ENCODE assay signal across 17 cellular contexts in genomic region chr5:36666986-36667385, GRCh38.
DNase-seq lines count a peak whose midpoint lies in the region; FAIRE-seq and TF ChIP-seq lines count a peak whose summit lies in the region.
"Had no signal": no experiment of that assay in that cellular context is flagged by ENCODE, and none has a peak within 500 bp of the region (broad histone marks: within the 10 kb centered on the region; RNA-seq: fewer than 3 reads in every experiment).

No MANE protein-coding gene starts in this region.

- H3K4me2 ChIP-seq in astrocyte (ENCODE audit: low read length): no peak overlapping the region

- DNase-seq in astrocyte (ENCODE audit: low read depth) (no peak), thyroid gland (peak; percentile 29 to 38), small intestine (no peak), Kasumi-1 (lab: John Stamatoyannopoulos, UW) (no peak), NCI-H2227 (lab: John Stamatoyannopoulos, UW; ENCODE audit: unreplicated experiment) (no peak)
- DNase-seq: ACHN; AML-193; HCEC 1CT; KBM-7; NCI-H146; NCI-H2107; NCI-H69; NK-92 treated with Interleukin-12 subunit alpha and Interleukin-12 subunit beta, amount 100 ng/mL, for 24 hours had no signal

- no peaks in the 10 kb centered on the region for H4K20me1 ChIP-seq in astrocyte (ENCODE audit: insufficient read depth, low read length)

- intact Hi-C loops in thyroid gland (cut with DNase I): no loop called here

- H3K9ac ChIP-seq in astrocyte (ENCODE audit: low read length): no peak overlapping the region

- H3K4me3 ChIP-seq in HEK293 (ENCODE audit: low read depth, low read length) (no peak overlapping the region), astrocyte (ENCODE audit: insufficient read depth, low read depth, low read length) (no peak overlapping the region), mesodermal cell (ENCODE audit: extremely low read depth, insufficient read depth, low read length, poor library complexity, severe bottlenecking) (no peak overlapping the region), thyroid gland (replicated peaks in 1 of 3) (no peak overlapping the region), small intestine (ENCODE audit: low read depth in 1 of 2, low read length in 2 of 2) (no peak overlapping the region)
- H3K4me3 ChIP-seq: SJSA1 had no signal

- H3K27me3 ChIP-seq in astrocyte (ENCODE audit: insufficient read depth, low read length) (no peaks in the 10 kb centered on the region), thyroid gland (no peaks in the 10 kb centered on the region), small intestine (ENCODE audit: control insufficient read depth in 2 of 2, insufficient read depth in 2 of 2, low read length in 2 of 2) (no peaks in the 10 kb centered on the region)
- H3K27me3 ChIP-seq: SJSA1 had no signal

- no peak overlapping the region for H2AFZ ChIP-seq in astrocyte (ENCODE audit: low read depth, low read length)

- H3K9me3 ChIP-seq in HEK293 (ENCODE audit: control insufficient read depth, insufficient read depth, low read depth, low read length) (no peaks in the 10 kb centered on the region), astrocyte (ENCODE audit: insufficient read depth, low read depth, low read length) (no peaks in the 10 kb centered on the region), mesodermal cell (ENCODE audit: control insufficient read depth, low read length) (no peaks in the 10 kb centered on the region), thyroid gland (no peaks in the 10 kb centered on the region), small intestine (ENCODE audit: control insufficient read depth, low read depth) (no peaks in the 10 kb centered on the region)
- H3K9me3 ChIP-seq: SJSA1 had no signal

- CTCF ChIA-PET in HEK293 (lab: Yijun Ruan, JAX): interaction anchor here (0.6 to 0.7 kb wide), 3 partner anchors 20 to 72 kb away, joined by 3 to 6 read pairs (median 4); no protein-coding TSS in a partner anchor

- FAIRE-seq in astrocyte (lab: Jason Lieb, UNC) (peak; percentile 52), small intestine (lab: Jason Lieb, UNC) (no peak)

- no CpG with 5 or more reads among the region's 1 CpG for WGBS in mesodermal cell (ENCODE audit: insufficient coverage in 2 of 2), 2 experiments
- 10 to 19% methylated on average over 1 of the region's 1 CpG for WGBS in thyroid gland, 2 donors
- WGBS in small intestine, 3 donors: 52 to 63% (median 60%) methylated on average over 1 of the region's 1 CpG

- H3K36me3 ChIP-seq in HEK293 (ENCODE audit: control insufficient read depth in 2 of 2, insufficient read depth in 1 of 2, low read length in 2 of 2): peaks cover 0 to 4% of the 10 kb centered on the region in 2 experiments; a peak in 1 of 3 replicates
- H3K36me3 ChIP-seq in astrocyte (ENCODE audit: insufficient read depth, low read length): no peaks in the 10 kb centered on the region
- H3K36me3 ChIP-seq in mesodermal cell (ENCODE audit: control insufficient read depth, insufficient read depth, low read length): peaks cover 11% of the 10 kb centered on the region
- no peaks in the 10 kb centered on the region for H3K36me3 ChIP-seq in thyroid gland
- no peaks in the 10 kb centered on the region for H3K36me3 ChIP-seq in small intestine (ENCODE audit: control insufficient read depth in 2 of 2, insufficient read depth in 2 of 2, low read length in 2 of 2)

- no peak for TF ChIP-seq POLR2A in thyroid gland (IDR thresholded peaks at IDR 0.05)

- H3K36me3 Mint-ChIP-seq in astrocyte (ENCODE audit: low read depth, unreplicated experiment): peaks cover 7% of the 10 kb centered on the region

- peak overlapping the region; percentile 7 for H3K27ac Mint-ChIP-seq in astrocyte (ENCODE audit: unreplicated experiment)
- H3K27ac Mint-ChIP-seq: CD14-positive monocyte had no signal

- H3K4me3 Mint-ChIP-seq in astrocyte (ENCODE audit: unreplicated experiment): no peak overlapping the region
- H3K4me3 Mint-ChIP-seq: CD14-positive monocyte had no signal

- H3K79me2 ChIP-seq in astrocyte (ENCODE audit: insufficient read depth, low read length): no peaks in the 10 kb centered on the region

- H3K4me1 Mint-ChIP-seq in astrocyte (ENCODE audit: low read depth, unreplicated experiment): peaks cover 32% of the 10 kb centered on the region

- no peaks in the 10 kb centered on the region for H3K9me3 Mint-ChIP-seq in astrocyte (ENCODE audit: unreplicated experiment)

- H3K27ac ChIP-seq in HEK293 (ENCODE audit: extremely low read depth, low read depth, low read length) (no peak overlapping the region), astrocyte (ENCODE audit: low read depth, low read length) (no peak overlapping the region), mesodermal cell (ENCODE audit: low read depth, low read length, severe bottlenecking) (peak overlapping the region; percentile 58), thyroid gland (no peak overlapping the region), small intestine (ENCODE audit: low read depth in 1 of 2, low read length in 1 of 2) (no peak overlapping the region)
- H3K27ac ChIP-seq: SJSA1 had no signal

- POLR2A ChIA-PET in HEK293 (lab: Yijun Ruan, JAX): no interaction called here

- no peak for TF ChIP-seq CTCF in HEK293 (tag by site-specific recombination; IDR thresholded peaks at IDR 0.05)
- TF ChIP-seq CTCF in astrocyte (IDR thresholded peaks at IDR 0.05; ENCODE audit: insufficient read depth, low read depth, low read length): no peak
- TF ChIP-seq CTCF in thyroid gland (IDR thresholded peaks at IDR 0.05): no peak

- H3K27me3 Mint-ChIP-seq in astrocyte (ENCODE audit: low read depth, unreplicated experiment): no peaks in the 10 kb centered on the region

- peaks cover 14% of the 10 kb centered on the region for H3K4me1 ChIP-seq in HEK293 (ENCODE audit: control insufficient read depth, insufficient read depth, low read length)
- H3K4me1 ChIP-seq in astrocyte (ENCODE audit: insufficient read depth, low read length): peaks cover 11% of the 10 kb centered on the region
- H3K4me1 ChIP-seq in mesodermal cell (ENCODE audit: control insufficient read depth, insufficient read depth, low read length, poor library complexity, severe bottlenecking): peaks cover 32% of the 10 kb centered on the region
- H3K4me1 ChIP-seq in thyroid gland: peaks cover 15 to 18% of the 10 kb centered on the region in 2 donors
- no peaks in the 10 kb centered on the region for H3K4me1 ChIP-seq in small intestine (ENCODE audit: control insufficient read depth in 2 of 2, insufficient read depth in 1 of 2, low read depth in 1 of 2, low read length in 1 of 2)
- H3K4me1 ChIP-seq: SJSA1 had no signal

TF ChIP-seq in HEK293, 187 proteins besides CTCF, POLR2A, EP300 and RAD21:
- TF ChIP-seq, protein P1, sequence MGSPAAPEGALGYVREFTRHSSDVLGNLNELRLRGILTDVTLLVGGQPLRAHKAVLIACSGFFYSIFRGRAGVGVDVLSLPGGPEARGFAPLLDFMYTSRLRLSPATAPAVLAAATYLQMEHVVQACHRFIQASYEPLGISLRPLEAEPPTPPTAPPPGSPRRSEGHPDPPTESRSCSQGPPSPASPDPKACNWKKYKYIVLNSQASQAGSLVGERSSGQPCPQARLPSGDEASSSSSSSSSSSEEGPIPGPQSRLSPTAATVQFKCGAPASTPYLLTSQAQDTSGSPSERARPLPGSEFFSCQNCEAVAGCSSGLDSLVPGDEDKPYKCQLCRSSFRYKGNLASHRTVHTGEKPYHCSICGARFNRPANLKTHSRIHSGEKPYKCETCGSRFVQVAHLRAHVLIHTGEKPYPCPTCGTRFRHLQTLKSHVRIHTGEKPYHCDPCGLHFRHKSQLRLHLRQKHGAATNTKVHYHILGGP (tag by site-specific recombination; IDR thresholded peaks at IDR 0.05): peak; percentile 90
- 0 out of 2 replicates have a peak, but pooled peaks have one; percentile 28 for TF ChIP-seq FEZF1 (tag by site-specific recombination; IDR thresholded peaks at IDR 0.05)
- no peak for TF ChIP-seq ZNF548 (tag by site-specific recombination; IDR thresholded peaks at IDR 0.05)
- TF ChIP-seq ZNF660 (tag by site-specific recombination; IDR thresholded peaks at IDR 0.05): peak; percentile 82
- 0 out of 2 replicates have a peak, but pooled peaks have one; percentile 52 for TF ChIP-seq TRIM28 (IDR thresholded peaks at IDR 0.05; ENCODE audit: borderline replicate concordance, low read length)
- TF ChIP-seq ZNF747 (tag by site-specific recombination; IDR thresholded peaks at IDR 0.05): no peak
- TF ChIP-seq, protein P2, sequence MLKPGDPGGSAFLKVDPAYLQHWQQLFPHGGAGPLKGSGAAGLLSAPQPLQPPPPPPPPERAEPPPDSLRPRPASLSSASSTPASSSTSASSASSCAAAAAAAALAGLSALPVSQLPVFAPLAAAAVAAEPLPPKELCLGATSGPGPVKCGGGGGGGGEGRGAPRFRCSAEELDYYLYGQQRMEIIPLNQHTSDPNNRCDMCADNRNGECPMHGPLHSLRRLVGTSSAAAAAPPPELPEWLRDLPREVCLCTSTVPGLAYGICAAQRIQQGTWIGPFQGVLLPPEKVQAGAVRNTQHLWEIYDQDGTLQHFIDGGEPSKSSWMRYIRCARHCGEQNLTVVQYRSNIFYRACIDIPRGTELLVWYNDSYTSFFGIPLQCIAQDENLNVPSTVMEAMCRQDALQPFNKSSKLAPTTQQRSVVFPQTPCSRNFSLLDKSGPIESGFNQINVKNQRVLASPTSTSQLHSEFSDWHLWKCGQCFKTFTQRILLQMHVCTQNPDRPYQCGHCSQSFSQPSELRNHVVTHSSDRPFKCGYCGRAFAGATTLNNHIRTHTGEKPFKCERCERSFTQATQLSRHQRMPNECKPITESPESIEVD (tag by site-specific recombination; IDR thresholded peaks at IDR 0.05): peak; percentile 70

Comparison
In these comparisons a context has a peak if more than half of its experiments do, and no peak if none do; other contexts are left out.
1. DNase-seq: peak in thyroid gland (2 of 2); none in astrocyte (single experiment), small intestine (single experiment), Kasumi-1 (0 of 2) and NCI-H2227 (single experiment).